In the genomic region with DNA sequence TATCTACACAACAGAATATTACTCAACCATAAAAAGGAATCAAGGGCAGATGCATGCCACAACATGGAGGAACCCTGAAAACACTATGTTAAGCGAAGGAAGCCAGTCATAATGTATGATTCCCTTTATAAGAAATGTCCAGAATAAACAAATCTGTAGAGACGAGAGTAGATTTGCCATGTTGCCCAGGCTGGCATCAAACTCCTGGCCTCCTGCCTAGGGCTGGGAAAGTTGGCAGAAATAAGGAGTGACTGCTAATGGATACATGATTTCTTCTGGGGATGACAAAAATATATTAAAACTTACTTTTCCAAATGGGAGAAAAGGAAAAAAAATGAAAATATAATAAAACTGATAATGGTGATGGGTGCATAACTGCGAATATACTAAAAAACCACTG, we compare ENCODE assay signal across 1 cellular context.
TF ChIP-seq lines count a peak whose summit lies in the region.

No MANE protein-coding gene starts in this region.

TF ChIP-seq in GM12878, 131 proteins besides CTCF, POLR2A, EP300 and RAD21 (continued from another document):
- TF ChIP-seq, protein P1, sequence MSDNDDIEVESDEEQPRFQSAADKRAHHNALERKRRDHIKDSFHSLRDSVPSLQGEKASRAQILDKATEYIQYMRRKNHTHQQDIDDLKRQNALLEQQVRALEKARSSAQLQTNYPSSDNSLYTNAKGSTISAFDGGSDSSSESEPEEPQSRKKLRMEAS (IDR thresholded peaks at IDR 0.05; ENCODE audit: low read depth, low read length) = no peak
- TF ChIP-seq SIX5 (IDR thresholded peaks at IDR 0.05; ENCODE audit: low read depth, low read length, severe bottlenecking) (no peak), MXI1 (IDR thresholded peaks at IDR 0.05; ENCODE audit: low read depth, low read length) (no peak), NFYA (IDR thresholded peaks at IDR 0.05; ENCODE audit: borderline replicate concordance, low read depth, low read length) (no peak), IRF4 (IDR thresholded peaks at IDR 0.05; ENCODE audit: low read depth, low read length) (no peak), SREBF2 (IDR thresholded peaks at IDR 0.05; ENCODE audit: low read length) (no peak), ZNF274 (IDR thresholded peaks at IDR 0.05; ENCODE audit: insufficient read depth, insufficient read length) (no peak), ZZZ3 (IDR thresholded peaks at IDR 0.05; ENCODE audit: control insufficient read depth, insufficient read length, low read depth) (no peak), CEBPB (IDR thresholded peaks at IDR 0.05; ENCODE audit: borderline replicate concordance in 1 of 2, low read depth in 2 of 2, low read length in 2 of 2) (no peak), CBFB (IDR thresholded peaks at IDR 0.05; ENCODE audit: low read depth) (no peak), NR2F1 (conservative IDR thresholded peaks at IDR 0.05) (no peak), EED (IDR thresholded peaks at IDR 0.05; ENCODE audit: low read depth) (no peak), TAF1 (IDR thresholded peaks at IDR 0.05; ENCODE audit: borderline replicate concordance, low read depth, low read length) (no peak), FOXK2 (IDR thresholded peaks at IDR 0.05) (no peak), HDGF (IDR thresholded peaks at IDR 0.05) (no peak)
- TF ChIP-seq, protein P2, sequence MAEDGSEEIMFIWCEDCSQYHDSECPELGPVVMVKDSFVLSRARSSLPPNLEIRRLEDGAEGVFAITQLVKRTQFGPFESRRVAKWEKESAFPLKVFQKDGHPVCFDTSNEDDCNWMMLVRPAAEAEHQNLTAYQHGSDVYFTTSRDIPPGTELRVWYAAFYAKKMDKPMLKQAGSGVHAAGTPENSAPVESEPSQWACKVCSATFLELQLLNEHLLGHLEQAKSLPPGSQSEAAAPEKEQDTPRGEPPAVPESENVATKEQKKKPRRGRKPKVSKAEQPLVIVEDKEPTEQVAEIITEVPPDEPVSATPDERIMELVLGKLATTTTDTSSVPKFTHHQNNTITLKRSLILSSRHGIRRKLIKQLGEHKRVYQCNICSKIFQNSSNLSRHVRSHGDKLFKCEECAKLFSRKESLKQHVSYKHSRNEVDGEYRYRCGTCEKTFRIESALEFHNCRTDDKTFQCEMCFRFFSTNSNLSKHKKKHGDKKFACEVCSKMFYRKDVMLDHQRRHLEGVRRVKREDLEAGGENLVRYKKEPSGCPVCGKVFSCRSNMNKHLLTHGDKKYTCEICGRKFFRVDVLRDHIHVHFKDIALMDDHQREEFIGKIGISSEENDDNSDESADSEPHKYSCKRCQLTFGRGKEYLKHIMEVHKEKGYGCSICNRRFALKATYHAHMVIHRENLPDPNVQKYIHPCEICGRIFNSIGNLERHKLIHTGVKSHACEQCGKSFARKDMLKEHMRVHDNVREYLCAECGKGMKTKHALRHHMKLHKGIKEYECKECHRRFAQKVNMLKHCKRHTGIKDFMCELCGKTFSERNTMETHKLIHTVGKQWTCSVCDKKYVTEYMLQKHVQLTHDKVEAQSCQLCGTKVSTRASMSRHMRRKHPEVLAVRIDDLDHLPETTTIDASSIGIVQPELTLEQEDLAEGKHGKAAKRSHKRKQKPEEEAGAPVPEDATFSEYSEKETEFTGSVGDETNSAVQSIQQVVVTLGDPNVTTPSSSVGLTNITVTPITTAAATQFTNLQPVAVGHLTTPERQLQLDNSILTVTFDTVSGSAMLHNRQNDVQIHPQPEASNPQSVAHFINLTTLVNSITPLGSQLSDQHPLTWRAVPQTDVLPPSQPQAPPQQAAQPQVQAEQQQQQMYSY (CRISPR knock-in tag; IDR thresholded peaks at IDR 0.05) = no peak
- TF ChIP-seq, protein P3, sequence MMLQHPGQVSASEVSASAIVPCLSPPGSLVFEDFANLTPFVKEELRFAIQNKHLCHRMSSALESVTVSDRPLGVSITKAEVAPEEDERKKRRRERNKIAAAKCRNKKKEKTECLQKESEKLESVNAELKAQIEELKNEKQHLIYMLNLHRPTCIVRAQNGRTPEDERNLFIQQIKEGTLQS (IDR thresholded peaks at IDR 0.05; ENCODE audit: borderline replicate concordance, extremely low read depth, low read depth, low read length) = no peak
